Comparison of ENCODE assay signal across 8 cellular contexts in the genomic region with DNA sequence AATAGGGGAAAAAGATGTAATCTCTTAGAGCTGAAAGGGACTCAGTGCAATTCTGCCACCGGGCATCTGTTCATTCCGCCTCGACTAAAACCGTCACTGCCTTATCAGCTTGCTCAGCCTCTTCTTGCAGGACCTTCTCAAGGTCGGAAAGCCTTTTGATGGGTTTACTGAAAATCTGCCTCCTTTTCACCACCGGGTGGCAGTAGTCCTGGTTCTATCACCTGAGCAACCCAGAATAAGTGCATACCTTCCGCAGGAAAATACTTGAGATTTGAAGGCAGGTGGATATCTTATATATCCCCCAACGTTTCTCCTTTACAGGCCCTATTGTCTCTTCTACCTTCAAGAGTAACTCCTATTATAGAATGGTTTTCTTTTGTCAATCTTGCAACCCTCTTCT.
DNase-seq lines count a peak whose midpoint lies in the region; ATAC-seq and TF ChIP-seq lines count a peak whose summit lies in the region.

No MANE protein-coding gene starts in this region.

- no peaks in the 10 kb centered on the region for H3K36me3 Mint-ChIP-seq in HFFc6 (ENCODE audit: low read depth)
- H3K36me3 Mint-ChIP-seq in endothelial cell (ENCODE audit: low read depth, unreplicated experiment), result no peaks in the 10 kb centered on the region
- H3K36me3 Mint-ChIP-seq in activated T-helper 17 cell treated with anti-CD3 and anti-CD28 coated beads, Interleukin-2, amount 50 U/mL, for 72 hours (ENCODE audit: low read depth), result no peaks in the 10 kb centered on the region

- H3K4me3 Mint-ChIP-seq in HFFc6 (no peak overlapping the region), endothelial cell (ENCODE audit: unreplicated experiment) (no peak overlapping the region)
- H3K4me3 Mint-ChIP-seq in activated T-helper 17 cell treated with anti-CD3 and anti-CD28 coated beads, Interleukin-2, amount 50 U/mL, for 72 hours, result no peak overlapping the region

- DNase-seq in NCI-H1436 (lab: John Stamatoyannopoulos, UW) (peak; percentile 57), NCI-H1436 treated with DMSO at 0.1 percent for 48 hours (lab: John Stamatoyannopoulos, UW) (no peak), HFFc6 (no peak), SK-N-DZ (ENCODE audit: low spot score) (peak; percentile 24), endothelial cell (ENCODE audit: low spot score) (peak; percentile 12), retina (peak; percentile 26), 8988T (no peak)

- no peaks in the 10 kb centered on the region for H3K4me1 Mint-ChIP-seq in HFFc6 (ENCODE audit: low read depth)
- no peaks in the 10 kb centered on the region for H3K4me1 Mint-ChIP-seq in endothelial cell (ENCODE audit: unreplicated experiment)
- H3K4me1 Mint-ChIP-seq in activated T-helper 17 cell treated with anti-CD3 and anti-CD28 coated beads, Interleukin-2, amount 50 U/mL, for 72 hours, result no peaks in the 10 kb centered on the region

- TF ChIP-seq CTCF in HFFc6 (IDR thresholded peaks at IDR 0.05), result peak; percentile 46; the same call in 1 of the 2 replicates
- peak; percentile 55 for TF ChIP-seq CTCF in endothelial cell (IDR thresholded peaks at IDR 0.05; ENCODE audit: unreplicated experiment)

- H3K27me3 Mint-ChIP-seq in HFFc6 (ENCODE audit: insufficient read depth) (no peaks in the 10 kb centered on the region; the same call in 1 of the 2 replicates), endothelial cell (ENCODE audit: unreplicated experiment) (no peaks in the 10 kb centered on the region)
- H3K27me3 Mint-ChIP-seq in activated T-helper 17 cell treated with anti-CD3 and anti-CD28 coated beads, Interleukin-2, amount 50 U/mL, for 72 hours, result peaks cover 18% of the 10 kb centered on the region

- H3K27ac Mint-ChIP-seq in HFFc6, result no peak overlapping the region
- H3K27ac Mint-ChIP-seq in endothelial cell (ENCODE audit: unreplicated experiment), result no peak overlapping the region
- H3K27ac Mint-ChIP-seq in activated T-helper 17 cell treated with anti-CD3 and anti-CD28 coated beads, Interleukin-2, amount 50 U/mL, for 72 hours, result no peak overlapping the region

- peaks cover 13% of the 10 kb centered on the region for H3K9me3 Mint-ChIP-seq in HFFc6
- H3K9me3 Mint-ChIP-seq in endothelial cell (ENCODE audit: unreplicated experiment), result no peaks in the 10 kb centered on the region
- H3K9me3 Mint-ChIP-seq in activated T-helper 17 cell treated with anti-CD3 and anti-CD28 coated beads, Interleukin-2, amount 50 U/mL, for 72 hours, result no peaks in the 10 kb centered on the region

- ATAC-seq in activated T-helper 17 cell treated with anti-CD3 and anti-CD28 coated beads, Interleukin-2, amount 50 U/mL, for 72 hours (replicated peaks), result no peak

Comparison
In these comparisons a context has a peak if more than half of its experiments do, and no peak if none do; other contexts are left out.
1. DNase-seq: peak in NCI-H1436 (single experiment), SK-N-DZ (single experiment), endothelial cell (single experiment) and retina (single experiment); none in NCI-H1436 treated with DMSO at 0.1 percent for 48 hours (single experiment), HFFc6 (single experiment) and 8988T (single experiment).